ENCODE assay signal across 11 cellular contexts in the genomic region with DNA sequence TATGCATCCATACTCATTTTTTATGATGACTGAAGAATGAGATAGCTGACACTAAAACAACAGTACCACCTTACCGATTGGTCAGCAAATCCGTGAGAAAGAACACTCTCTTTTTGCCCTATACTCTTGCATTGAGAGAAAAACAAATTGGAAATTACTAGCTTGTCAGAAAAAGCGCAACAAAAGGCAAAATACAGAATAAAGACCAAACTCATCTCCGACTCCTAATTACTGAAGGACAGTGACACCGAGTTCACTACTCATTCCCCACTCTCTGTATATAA. TPM values are rescaled to one million over a fixed set of nuclear protein-coding genes. Genes with fewer than 3 reads are reported as not detected.
A peak's percentile ranks its signal among the peaks of the same experiment; 100 is the strongest.
DNase-seq lines count a peak whose midpoint lies in the region; ATAC-seq, FAIRE-seq and TF ChIP-seq lines count a peak whose summit lies in the region.
"Had no signal": no experiment of that assay in that cellular context is flagged by ENCODE, and none has a peak within 500 bp of the region (broad histone marks: within the 10 kb centered on the region; RNA-seq: fewer than 3 reads in every experiment).

No MANE protein-coding gene starts in this region.

- FAIRE-seq in GM19239 (lab: Jason Lieb, UNC): no peak

- H3F3A ChIP-seq in PC-3 (ENCODE audit: low read length, unreplicated experiment): no peaks in the 10 kb centered on the region

- DNase-seq in HCT116 (ENCODE audit: low read depth, low spot score) (no peak), PC-3 (no peak), endothelial cell (ENCODE audit: low spot score) (no peak), GM19239 (ENCODE audit: insufficient read length, low spot score) (no peak)
- DNase-seq: activated CD4-positive, alpha-beta T cell treated with anti-CD3 and anti-CD28 coated beads, Interleukin-2, amount 50 U/mL, for 4 hours; activated naive CD4-positive, alpha-beta T cell; NCI-H1694 had no signal

- H3K4me1 ChIP-seq in HCT116 (ENCODE audit: control insufficient read depth in 1 of 2, insufficient read depth in 2 of 2, low read length in 2 of 2) (peaks cover 0 to 14% of the 10 kb centered on the region in 2 experiments; a peak in 3 of 4 replicates), PC-3 (ENCODE audit: insufficient read depth, low read length) (peaks cover 18% of the 10 kb centered on the region), skeletal muscle satellite cell (ENCODE audit: control insufficient read depth, insufficient read depth, low read length) (peaks cover 12% of the 10 kb centered on the region)

- TF ChIP-seq CTCF in HCT116 (IDR thresholded peaks at IDR 0.05 in 2 of 3, conservative IDR thresholded peaks at IDR 0.05 in 1 of 3; ENCODE audit: borderline replicate concordance in 1 of 3, insufficient read depth in 1 of 3, low read depth in 2 of 3, low read length in 2 of 3) (no peak), PC-3 (conservative IDR thresholded peaks at IDR 0.05; ENCODE audit: low read depth, low read length) (no peak), endothelial cell (IDR thresholded peaks at IDR 0.05; ENCODE audit: unreplicated experiment) (no peak)

- TF ChIP-seq RAD21 in HCT116 (IDR thresholded peaks at IDR 0.05; ENCODE audit: low read depth): no peak

- peaks cover 7% of the 10 kb centered on the region for H3K36me3 Mint-ChIP-seq in endothelial cell (ENCODE audit: low read depth, unreplicated experiment)

- H3K4me3 Mint-ChIP-seq in endothelial cell (ENCODE audit: unreplicated experiment): peak overlapping the region; percentile 94

- H3K27ac Mint-ChIP-seq in endothelial cell (ENCODE audit: unreplicated experiment): peak overlapping the region; percentile 59

- H3K4me3 ChIP-seq in HCT116 (replicated peaks in 1 of 2; ENCODE audit: low read depth in 1 of 2, low read length in 2 of 2) (no peak overlapping the region), PC-3 (ENCODE audit: low read length) (peak overlapping the region; percentile 86; the same call in 1 of the 2 replicates), skeletal muscle satellite cell (ENCODE audit: low read length) (no peak overlapping the region)

- H3K4me1 Mint-ChIP-seq in endothelial cell (ENCODE audit: unreplicated experiment): peaks cover 33% of the 10 kb centered on the region

- H3K27me3 ChIP-seq in HCT116 (ENCODE audit: insufficient read depth, low read length) (no peaks in the 10 kb centered on the region), PC-3 (ENCODE audit: low read length) (no peaks in the 10 kb centered on the region), skeletal muscle satellite cell (ENCODE audit: control insufficient read depth, insufficient read depth, low read length) (no peaks in the 10 kb centered on the region)

- H3K9me2 ChIP-seq in HCT116 (ENCODE audit: insufficient read depth) (no peaks in the 10 kb centered on the region), PC-3 (replicated peaks; ENCODE audit: low read length) (no peaks in the 10 kb centered on the region)

- H3K27ac ChIP-seq in HCT116 (ENCODE audit: low read depth, low read length) (no peak overlapping the region), PC-3 (ENCODE audit: low read length) (no peak overlapping the region)

- ATAC-seq in HCT116 (no peak), PC-3 (no peak), GM21717 (IDR thresholded peaks at IDR 0.05; ENCODE audit: unreplicated experiment) (no peak), HG02610 (IDR thresholded peaks at IDR 0.05; ENCODE audit: unreplicated experiment) (no peak)

- H3K4me2 ChIP-seq in HCT116 (ENCODE audit: low read length) (peak overlapping the region; percentile 79; the same call in 1 of the 2 replicates), PC-3 (ENCODE audit: low read length) (peak overlapping the region; percentile 87), skeletal muscle satellite cell (ENCODE audit: low read length) (peak overlapping the region; percentile 90)

- H3K9me3 ChIP-seq in HCT116 (ENCODE audit: control insufficient read depth in 1 of 2, insufficient read depth in 1 of 2, low read depth in 1 of 2, low read length in 2 of 2) (no peaks in the 10 kb centered on the region), PC-3 (ENCODE audit: low read length) (no peaks in the 10 kb centered on the region), skeletal muscle satellite cell (replicated peaks; ENCODE audit: low read length) (no peaks in the 10 kb centered on the region)

- peaks cover 52% of the 10 kb centered on the region for H3K79me2 ChIP-seq in HCT116 (ENCODE audit: insufficient read depth, low read length)
- H3K79me2 ChIP-seq in PC-3 (ENCODE audit: low read length): peaks cover 59% of the 10 kb centered on the region

- CTCF ChIA-PET in HCT116 (lab: Charles Lee) (no interaction called here), PC-3 (lab: Charles Lee) (no interaction called here)

- no peaks in the 10 kb centered on the region; a peak in 1 of 4 replicates for H3K36me3 ChIP-seq in HCT116 (ENCODE audit: control insufficient read depth in 1 of 2, insufficient read depth in 2 of 2, low read length in 2 of 2)
- H3K36me3 ChIP-seq in PC-3 (ENCODE audit: low read depth, low read length): no peaks in the 10 kb centered on the region
- no peaks in the 10 kb centered on the region for H3K36me3 ChIP-seq in skeletal muscle satellite cell (ENCODE audit: insufficient read depth, low read length)

- H4K20me1 ChIP-seq in HCT116 (ENCODE audit: insufficient read depth) (no peaks in the 10 kb centered on the region; the same call in 1 of the 2 replicates), PC-3 (ENCODE audit: low read length) (peaks cover 5% of the 10 kb centered on the region; the same call in 1 of the 2 replicates)

- POLR2A ChIA-PET in HCT116 (lab: Charles Lee) (no interaction called here), PC-3 (lab: Charles Lee; ENCODE audit: unreplicated experiment) (no interaction called here)

- peaks cover 2% of the 10 kb centered on the region for H3K27me3 Mint-ChIP-seq in endothelial cell (ENCODE audit: unreplicated experiment)
- H3K27me3 Mint-ChIP-seq: central memory CD8-positive, alpha-beta T cell had no signal

- RAD21 ChIA-PET in HCT116 (lab: Charles Lee; ENCODE audit: low non-redundant PET in 1 of 2, low total read pairs in 2 of 2, uncharacterized antibody in 2 of 2, unreplicated experiment in 2 of 2): no interaction called here

- H3K9ac ChIP-seq in HCT116 (ENCODE audit: low read length) (no peak overlapping the region), PC-3 (ENCODE audit: low read length) (no peak overlapping the region), skeletal muscle satellite cell (ENCODE audit: low read depth, low read length) (no peak overlapping the region)

- intact Hi-C loops in HCT116 (cut with micrococcal nuclease) (no loop called here), PC-3 (cut with micrococcal nuclease) (loop anchor here (5.0 kb wide), 2 partner anchors 100 to 255 kb away; partner anchors contain the start of gene RANBP9)

- TF ChIP-seq POLR2A in HCT116 (IDR thresholded peaks at IDR 0.05; ENCODE audit: borderline replicate concordance, extremely low read depth, insufficient read depth, insufficient read length): no peak

- no peak overlapping the region for H2AFZ ChIP-seq in HCT116 (ENCODE audit: low read depth, low read length, poor library complexity, severe bottlenecking)
- H2AFZ ChIP-seq in PC-3 (ENCODE audit: low read length): no peak overlapping the region

- BruUV-seq in HCT116 (replicated peaks; lab: Mats Ljungman, UMichigan) (no TSS peak), PC-3 (replicated peaks; lab: Mats Ljungman, UMichigan) (no TSS peak)

- H3K9me3 Mint-ChIP-seq in endothelial cell (ENCODE audit: unreplicated experiment): no peaks in the 10 kb centered on the region
- H3K9me3 Mint-ChIP-seq: central memory CD8-positive, alpha-beta T cell had no signal

TF ChIP-seq in HCT116, 20 proteins besides CTCF, POLR2A, EP300 and RAD21 (continues in another document):
- TF ChIP-seq CBX3 (IDR thresholded peaks at IDR 0.05; ENCODE audit: low read depth) (no peak), SRF (IDR thresholded peaks at IDR 0.05; ENCODE audit: low read depth) (no peak), ELF1 (IDR thresholded peaks at IDR 0.05; ENCODE audit: borderline replicate concordance, low read depth) (no peak), EZH2 (IDR thresholded peaks at IDR 0.05) (no peak), ATF3 (IDR thresholded peaks at IDR 0.05) (no peak), SP1 (IDR thresholded peaks at IDR 0.05; ENCODE audit: low read depth) (no peak), TCF7L2 (IDR thresholded peaks at IDR 0.05; ENCODE audit: borderline replicate concordance, extremely low read depth, insufficient read depth, insufficient read length) (no peak), EZH2phosphoT487 (IDR thresholded peaks at IDR 0.05; ENCODE audit: borderline replicate concordance) (no peak), JUND (IDR thresholded peaks at IDR 0.05) (no peak), ZNF274 (IDR thresholded peaks at IDR 0.05; ENCODE audit: low read depth, low read length) (no peak), YY1 (IDR thresholded peaks at IDR 0.05; ENCODE audit: extremely low read depth, insufficient replicate concordance, low read depth, low read length) (no peak)
- TF ChIP-seq, protein P1, sequence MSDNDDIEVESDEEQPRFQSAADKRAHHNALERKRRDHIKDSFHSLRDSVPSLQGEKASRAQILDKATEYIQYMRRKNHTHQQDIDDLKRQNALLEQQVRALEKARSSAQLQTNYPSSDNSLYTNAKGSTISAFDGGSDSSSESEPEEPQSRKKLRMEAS (IDR thresholded peaks at IDR 0.05): no peak
- TF ChIP-seq, protein P2, sequence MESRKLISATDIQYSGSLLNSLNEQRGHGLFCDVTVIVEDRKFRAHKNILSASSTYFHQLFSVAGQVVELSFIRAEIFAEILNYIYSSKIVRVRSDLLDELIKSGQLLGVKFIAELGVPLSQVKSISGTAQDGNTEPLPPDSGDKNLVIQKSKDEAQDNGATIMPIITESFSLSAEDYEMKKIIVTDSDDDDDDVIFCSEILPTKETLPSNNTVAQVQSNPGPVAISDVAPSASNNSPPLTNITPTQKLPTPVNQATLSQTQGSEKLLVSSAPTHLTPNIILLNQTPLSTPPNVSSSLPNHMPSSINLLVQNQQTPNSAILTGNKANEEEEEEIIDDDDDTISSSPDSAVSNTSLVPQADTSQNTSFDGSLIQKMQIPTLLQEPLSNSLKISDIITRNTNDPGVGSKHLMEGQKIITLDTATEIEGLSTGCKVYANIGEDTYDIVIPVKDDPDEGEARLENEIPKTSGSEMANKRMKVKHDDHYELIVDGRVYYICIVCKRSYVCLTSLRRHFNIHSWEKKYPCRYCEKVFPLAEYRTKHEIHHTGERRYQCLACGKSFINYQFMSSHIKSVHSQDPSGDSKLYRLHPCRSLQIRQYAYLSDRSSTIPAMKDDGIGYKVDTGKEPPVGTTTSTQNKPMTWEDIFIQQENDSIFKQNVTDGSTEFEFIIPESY (IDR thresholded peaks at IDR 0.05; ENCODE audit: extremely low read depth, insufficient replicate concordance, low read length): no peak

RNA-seq across cellular contexts. Expression of gene MCUR1, which starts 2.1 kb away (rescaled TPM):
- total RNA-seq in HCT116 (2021; ENCODE audit: unreplicated experiment): 33.2 TPM
- 7.3 and 10.3 TPM in 2 replicates for polyA plus RNA-seq in HCT116 (2012)
- total RNA-seq in PC-3 (2014; rRNA removed): 28.6 and 36.2 TPM in 2 replicates
- total RNA-seq in endothelial cell (ENCODE audit: unreplicated experiment): 39.7 TPM
- 12.4 and 13.3 TPM in 2 replicates for total RNA-seq in skeletal muscle satellite cell (2012; rRNA removed)
